Comparison of ENCODE assay signal across 8 cellular contexts in the genomic region with DNA sequence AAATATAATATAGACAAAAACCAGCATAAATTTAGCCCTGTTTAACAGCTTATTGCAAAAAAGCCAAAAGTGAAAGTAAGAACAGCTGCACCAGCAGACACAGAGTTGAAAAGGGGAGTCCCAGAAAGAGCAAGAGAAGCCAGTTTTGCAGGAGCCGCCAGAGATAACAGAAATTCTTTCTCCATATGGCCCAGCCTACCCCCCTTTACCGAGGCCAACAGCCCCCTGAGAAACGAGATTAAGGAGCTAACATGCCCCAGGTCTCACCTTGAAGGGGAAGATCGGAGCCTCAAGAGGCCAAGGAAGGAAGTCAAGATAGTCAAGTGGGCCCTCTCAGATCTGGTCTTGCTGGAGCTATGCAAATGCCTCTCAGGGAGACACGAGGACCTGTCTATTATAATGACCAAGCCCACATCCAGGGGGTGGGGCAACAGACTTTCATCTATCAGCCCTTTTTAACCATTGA. TPM values are rescaled to one million over a fixed set of nuclear protein-coding genes. Genes with fewer than 3 reads are reported as not detected.
DNase-seq lines count a peak whose midpoint lies in the region; ATAC-seq, FAIRE-seq and TF ChIP-seq lines count a peak whose summit lies in the region.

No MANE protein-coding gene starts in this region.

- ATAC-seq in CD4-positive, alpha-beta T cell (ENCODE audit: poor library complexity), result peak; percentile 29
- peak; percentile 52 for ATAC-seq in GM19372 (IDR thresholded peaks at IDR 0.05; ENCODE audit: low read depth, unreplicated experiment)
- peak; percentile 41 for ATAC-seq in HG03457 (IDR thresholded peaks at IDR 0.05; ENCODE audit: unreplicated experiment)
- ATAC-seq in aorta (ENCODE audit: low FRiP score), result no peak

- CTCF ChIA-PET in CD4-positive, alpha-beta T cell (lab: Charles Lee), result no interaction called here

- H3K4me1 ChIP-seq in breast epithelium (peaks cover 4 to 10% of the 10 kb centered on the region in 2 donors), rectal smooth muscle tissue (ENCODE audit: control insufficient read depth, insufficient read depth, low read length) (peaks cover 5% of the 10 kb centered on the region), aorta (ENCODE audit: control insufficient read depth in 1 of 2, insufficient read depth in 2 of 2, low read length in 2 of 2) (no peaks in the 10 kb centered on the region)

- TF ChIP-seq POLR2A in breast epithelium (IDR thresholded peaks at IDR 0.05), result no peak

- POLR2A ChIA-PET in CD4-positive, alpha-beta T cell (lab: Charles Lee), result interaction anchor here (0.6 to 1.3 kb wide), 2 partner anchors 9 to 1795 kb away, joined by 3 read pairs; no protein-coding TSS in a partner anchor

- no peak for TF ChIP-seq CTCF in CD4-positive, alpha-beta T cell (IDR thresholded peaks at IDR 0.05)
- TF ChIP-seq CTCF in breast epithelium (IDR thresholded peaks at IDR 0.05), result no peak

- intact Hi-C loops in CD4-positive, alpha-beta T cell (cut with DNase I, micrococcal nuclease), result loop anchor here in 1 of 2 experiments (10.0 kb wide), 2 partner anchors 501 to 581 kb away; partner anchors contain the start of gene AFAP1
- intact Hi-C loops in breast epithelium (cut with DNase I; ENCODE audit: low total_unique reads) (no loop called here), aorta (cut with DNase I) (no loop called here)

- DNase-seq in CD4-positive, alpha-beta T cell, result peak in 4 of 10 experiments; percentile 5 to 21 (median 8)
- DNase-seq in breast epithelium (ENCODE audit: low spot score in 2 of 2) (no peak), NCI-H146 (lab: John Stamatoyannopoulos, UW) (no peak), urothelium cell line (ENCODE audit: low spot score) (no peak), aorta (no peak)

- no peak overlapping the region for H3K9ac ChIP-seq in rectal smooth muscle tissue (ENCODE audit: low read length)

- peak overlapping the region; percentile 82 for H3K4me3 Mint-ChIP-seq in CD4-positive, alpha-beta T cell

- H3K4me1 Mint-ChIP-seq in CD4-positive, alpha-beta T cell (ENCODE audit: low read depth), result peaks cover 62% of the 10 kb centered on the region

- H3K27me3 Mint-ChIP-seq in CD4-positive, alpha-beta T cell, result no peaks in the 10 kb centered on the region

- no peak for FAIRE-seq in urothelium cell line (lab: Jason Lieb, UNC)

- peak overlapping the region; percentile 62 for H3K27ac ChIP-seq in CD4-positive, alpha-beta T cell (ENCODE audit: low read depth, low read length)
- H3K27ac ChIP-seq in breast epithelium (peak overlapping the region; percentile 65 to 69), rectal smooth muscle tissue (ENCODE audit: low read depth, low read length) (peak overlapping the region; percentile 21), aorta (ENCODE audit: low read depth in 1 of 2, low read length in 2 of 2) (no peak overlapping the region)

- H3K27ac Mint-ChIP-seq in CD4-positive, alpha-beta T cell, result peak overlapping the region; percentile 85

- H3K27me3 ChIP-seq in CD4-positive, alpha-beta T cell (ENCODE audit: control insufficient read depth, insufficient read depth, low read length), result no peaks in the 10 kb centered on the region
- H3K27me3 ChIP-seq in breast epithelium (no peaks in the 10 kb centered on the region), rectal smooth muscle tissue (ENCODE audit: control insufficient read depth, insufficient read depth, low read length) (no peaks in the 10 kb centered on the region), aorta (ENCODE audit: control insufficient read depth in 1 of 2, insufficient read depth in 2 of 2, low read length in 1 of 2) (no peaks in the 10 kb centered on the region)

- peaks cover 2% of the 10 kb centered on the region for H3K9me3 Mint-ChIP-seq in CD4-positive, alpha-beta T cell

- H3K4me3 ChIP-seq in breast epithelium (peak overlapping the region; percentile 29 to 56 (median 40)), rectal smooth muscle tissue (ENCODE audit: low read length) (peak overlapping the region; percentile 40), aorta (ENCODE audit: low read length in 2 of 2) (no peak overlapping the region)

- no peaks in the 10 kb centered on the region for H3K9me3 ChIP-seq in CD4-positive, alpha-beta T cell (ENCODE audit: control insufficient read depth, low read length)
- peaks cover 0 to 6% of the 10 kb centered on the region in 2 donors for H3K9me3 ChIP-seq in breast epithelium
- H3K9me3 ChIP-seq in aorta (ENCODE audit: control insufficient read depth, low read length), result no peaks in the 10 kb centered on the region

- peaks cover 9% of the 10 kb centered on the region for H3K36me3 Mint-ChIP-seq in CD4-positive, alpha-beta T cell (ENCODE audit: low read depth)

- H3K36me3 ChIP-seq in breast epithelium, result no peaks in the 10 kb centered on the region
- H3K36me3 ChIP-seq in rectal smooth muscle tissue (ENCODE audit: control insufficient read depth, insufficient read depth, low read length), result no peaks in the 10 kb centered on the region
- H3K36me3 ChIP-seq in aorta (ENCODE audit: control insufficient read depth in 1 of 2, insufficient read depth in 2 of 2, low read length in 1 of 2), result no peaks in the 10 kb centered on the region

- 31 to 46% methylated on average over 5 of the region's 5 CpGs for WGBS in aorta, 2 donors

RNA-seq across cellular contexts. Expression of gene ACOX3, which starts 4.8 kb away (rescaled TPM):
- 1 to 10 TPM; 4.9 to 6.1 TPM for total RNA-seq in CD4-positive, alpha-beta T cell
- total RNA-seq in breast epithelium (10 to 100 TPM; 24.0 to 69.4 (median 47.9) TPM), aorta (10 to 100 TPM; 37.6 to 43.7 TPM)
- polyA plus RNA-seq in aorta, result 10 to 100 TPM; 26.3 to 33.6 TPM

RNA-seq across cellular contexts. Expression of gene TRMT44, which starts 4.9 kb away (rescaled TPM):
- 10 to 100 TPM; 25.6 to 29.2 TPM for total RNA-seq in CD4-positive, alpha-beta T cell
- total RNA-seq in breast epithelium (10 to 100 TPM; 24.6 to 47.7 (median 28.2) TPM), aorta (10 to 100 TPM; 18.1 to 23.1 TPM)
- polyA plus RNA-seq in aorta, result 10 to 100 TPM in 1 of 2 donors, 1 to 10 TPM in 1; 6.1 to 10.3 TPM

Comparison
In these comparisons a context has a peak if more than half of its experiments do, and no peak if none do; other contexts are left out.
1. H3K27ac ChIP-seq: peak in CD4-positive, alpha-beta T cell (single experiment), breast epithelium (2 of 2) and rectal smooth muscle tissue (single experiment); none in aorta (0 of 2).
2. H3K4me3 ChIP-seq: peak in breast epithelium (3 of 3) and rectal smooth muscle tissue (single experiment); none in aorta (0 of 2).